In the genomic region with DNA sequence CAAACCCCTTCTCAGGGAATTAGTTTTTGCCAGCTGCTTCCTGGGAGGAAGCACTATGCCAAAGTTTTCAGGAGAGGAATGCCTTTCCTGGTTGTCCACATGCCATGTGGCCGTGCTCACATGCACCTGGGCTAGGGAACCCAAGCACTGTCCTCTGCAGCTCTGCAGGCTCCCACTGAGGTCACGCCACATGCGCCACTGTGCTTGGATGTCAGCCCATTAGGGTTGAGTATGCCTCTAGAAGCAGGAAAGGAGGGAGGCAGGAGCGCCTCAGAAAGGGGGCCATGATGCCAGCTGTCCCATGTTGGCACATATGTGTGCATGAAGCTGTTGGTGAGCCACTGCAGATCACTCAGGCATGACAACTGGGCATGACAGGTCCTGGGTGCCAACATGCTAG, we compare ENCODE assay signal across 28 cellular contexts.
DNase-seq lines count a peak whose midpoint lies in the region; ATAC-seq, FAIRE-seq and TF ChIP-seq lines count a peak whose summit lies in the region.
"Had no signal": no experiment of that assay in that cellular context is flagged by ENCODE, and none has a peak within 500 bp of the region (broad histone marks: within the 10 kb centered on the region; RNA-seq: fewer than 3 reads in every experiment).

No MANE protein-coding gene starts in this region.

- H3K9me3 Mint-ChIP-seq in activated naive CD4-positive, alpha-beta T cell treated with anti-CD3 and anti-CD28 coated beads for 36 hours = no peaks in the 10 kb centered on the region
- no peaks in the 10 kb centered on the region for H3K9me3 Mint-ChIP-seq in activated naive CD4-positive, alpha-beta T cell treated with anti-CD3 and anti-CD28 coated beads, Interleukin-2, amount 10 ng/mL, durations not matched to agents 7 days and 5 days
- H3K9me3 Mint-ChIP-seq: activated naive CD4-positive, alpha-beta T cell treated with anti-CD3 and anti-CD28 coated beads, Interleukin-2, amount 50 U/mL, for 72 hours; CD4-positive, CD25-positive, alpha-beta regulatory T cell; IgD-negative memory B cell; stimulated activated naive B cell treated with anti-CD40 and anti-IgM and Interleukin-4, amounts not matched to agents 10 μg/mL and 1 μg/mL and 100 μg/mL, for 72 hours had no signal

- no peak for FAIRE-seq in endothelial cell of umbilical vein (lab: Jason Lieb, UNC)
- FAIRE-seq: A549, colon, urothelium cell line had no signal

- H3K4me3 ChIP-seq in endothelial cell of umbilical vein (replicated peaks in 1 of 3; ENCODE audit: insufficient read depth in 1 of 3, low read depth in 1 of 3, low read length in 3 of 3) (no peak overlapping the region), upper lobe of right lung (no peak overlapping the region), BE2C (ENCODE audit: low read depth, low read length) (no peak overlapping the region)
- H3K4me3 ChIP-seq: A549, breast epithelium, GM23248, prostate gland, skin epidermis had no signal

- H3K4me1 ChIP-seq in endothelial cell of umbilical vein (ENCODE audit: control insufficient read depth, extremely low read depth, insufficient read depth, low read length) = no peaks in the 10 kb centered on the region
- H3K4me1 ChIP-seq in upper lobe of right lung = no peaks in the 10 kb centered on the region
- H3K4me1 ChIP-seq in BE2C = no peaks in the 10 kb centered on the region
- H3K4me1 ChIP-seq: A549, breast epithelium, prostate gland had no signal

- no peak for DNase-seq in activated naive CD4-positive, alpha-beta T cell treated with anti-CD3 and anti-CD28 coated beads for 36 hours
- no peak for DNase-seq in activated naive CD4-positive, alpha-beta T cell treated with anti-CD3 and anti-CD28 coated beads, Interleukin-2, amount 10 ng/mL, durations not matched to agents 7 days and 5 days
- DNase-seq in endothelial cell of umbilical vein (ENCODE audit: low read depth, low spot score) = peak; percentile 32
- peak; percentile 75 for DNase-seq in myocyte (ENCODE audit: low read depth)
- DNase-seq in upper lobe of right lung = peak; percentile 48
- no peak for DNase-seq in BE2C
- DNase-seq: activated CD4-positive, alpha-beta T cell treated with anti-CD3 and anti-CD28 coated beads for 36 hours; activated CD8-positive, alpha-beta T cell treated with anti-CD3 and anti-CD28 coated beads, Interleukin-2, amount 10 ng/mL, durations not matched to agents 7 days and 5 days; CD4-positive, CD25-positive, alpha-beta regulatory T cell; effector CD8-positive, alpha-beta T cell; GM23248; mesendoderm; MV-4-11; NCI-H1436 treated with DMSO at 0.1 percent for 48 hours; NCI-H446; stimulated activated naive B cell treated with anti-CD40 and anti-IgM and Interleukin-4, amounts not matched to agents 10 μg/mL and 1 μg/mL and 100 μg/mL, for 72 hours had no signal

- H3K27ac ChIP-seq in endothelial cell of umbilical vein (ENCODE audit: insufficient read depth, low read depth, low read length) (no peak overlapping the region), upper lobe of right lung (no peak overlapping the region)
- H3K27ac ChIP-seq: A549, breast epithelium, epithelial cell of prostate, GM23248, prostate gland, skin epidermis had no signal

- intact Hi-C loops in activated naive CD4-positive, alpha-beta T cell treated with anti-CD3 and anti-CD28 coated beads for 36 hours (cut with micrococcal nuclease) = no loop called here
- intact Hi-C loops in endothelial cell of umbilical vein (cut with micrococcal nuclease) = no loop called here
- intact Hi-C loops in upper lobe of right lung (cut with DNase I) = loop anchor here (10.0 kb wide), 1 partner anchor 75 kb away; no protein-coding TSS in a partner anchor

- no peak overlapping the region for H3K4me2 ChIP-seq in endothelial cell of umbilical vein (ENCODE audit: insufficient read depth, low read length)
- H3K4me2 ChIP-seq: A549 had no signal

- H3K27me3 ChIP-seq in endothelial cell of umbilical vein (ENCODE audit: control insufficient read depth in 2 of 2, insufficient read depth in 2 of 2, low read length in 2 of 2) = no peaks in the 10 kb centered on the region
- H3K27me3 ChIP-seq in upper lobe of right lung = no peaks in the 10 kb centered on the region
- H3K27me3 ChIP-seq in BE2C = no peaks in the 10 kb centered on the region
- H3K27me3 ChIP-seq: breast epithelium had no signal

- no peak overlapping the region for H3K4me3 Mint-ChIP-seq in activated naive CD4-positive, alpha-beta T cell treated with anti-CD3 and anti-CD28 coated beads for 36 hours
- H3K4me3 Mint-ChIP-seq in activated naive CD4-positive, alpha-beta T cell treated with anti-CD3 and anti-CD28 coated beads, Interleukin-2, amount 10 ng/mL, durations not matched to agents 7 days and 5 days = no peak overlapping the region
- H3K4me3 Mint-ChIP-seq: activated CD4-positive, alpha-beta T cell treated with anti-CD3 and anti-CD28 coated beads for 36 hours; activated CD8-positive, alpha-beta T cell treated with anti-CD3 and anti-CD28 coated beads, Interleukin-2, amount 10 ng/mL, durations not matched to agents 7 days and 5 days; CD4-positive, CD25-positive, alpha-beta regulatory T cell; IgD-negative memory B cell; stimulated activated naive B cell treated with anti-CD40 and anti-IgM and Interleukin-4, amounts not matched to agents 10 μg/mL and 1 μg/mL and 100 μg/mL, for 72 hours had no signal

- H3K36me3 ChIP-seq in endothelial cell of umbilical vein (ENCODE audit: control insufficient read depth in 2 of 2, extremely low read depth in 1 of 2, insufficient read depth in 2 of 2, low read length in 2 of 2) (peaks cover 6 to 32% of the 10 kb centered on the region in 2 experiments), upper lobe of right lung (peaks cover 62% of the 10 kb centered on the region), BE2C (peaks cover 30% of the 10 kb centered on the region)
- H3K36me3 ChIP-seq: breast epithelium, prostate gland had no signal

- H3K9me3 ChIP-seq in endothelial cell of umbilical vein (replicated peaks; ENCODE audit: control insufficient read depth, insufficient read depth, low read length) (no peaks in the 10 kb centered on the region), upper lobe of right lung (no peaks in the 10 kb centered on the region), BE2C (no peaks in the 10 kb centered on the region)
- H3K9me3 ChIP-seq: A549, breast epithelium, prostate gland had no signal

- no peaks in the 10 kb centered on the region for H3K27me3 Mint-ChIP-seq in activated naive CD4-positive, alpha-beta T cell treated with anti-CD3 and anti-CD28 coated beads for 36 hours (ENCODE audit: low read depth)
- H3K27me3 Mint-ChIP-seq in activated naive CD4-positive, alpha-beta T cell treated with anti-CD3 and anti-CD28 coated beads, Interleukin-2, amount 10 ng/mL, durations not matched to agents 7 days and 5 days = no peaks in the 10 kb centered on the region
- H3K27me3 Mint-ChIP-seq: activated CD4-positive, alpha-beta T cell treated with anti-CD3 and anti-CD28 coated beads for 36 hours; CD4-positive, CD25-positive, alpha-beta regulatory T cell; IgD-negative memory B cell; stimulated activated naive B cell treated with anti-CD40 and anti-IgM and Interleukin-4, amounts not matched to agents 10 μg/mL and 1 μg/mL and 100 μg/mL, for 72 hours had no signal

- TF ChIP-seq CTCF in endothelial cell of umbilical vein (IDR thresholded peaks at IDR 0.05; ENCODE audit: extremely low read depth in 1 of 2, insufficient read depth in 1 of 2, low read depth in 1 of 2, low read length in 2 of 2) = no peak
- no peak for TF ChIP-seq CTCF in upper lobe of right lung (IDR thresholded peaks at IDR 0.05)
- no peak for TF ChIP-seq CTCF in BE2C (IDR thresholded peaks at IDR 0.05; ENCODE audit: low read depth, low read length)

- no TSS peak for BruUV-seq in endothelial cell of umbilical vein (replicated peaks; lab: Mats Ljungman, UMichigan)

- H3K79me2 ChIP-seq in endothelial cell of umbilical vein (ENCODE audit: control insufficient read depth, insufficient read depth, low read length) = no peaks in the 10 kb centered on the region

- H3K4me1 Mint-ChIP-seq in activated naive CD4-positive, alpha-beta T cell treated with anti-CD3 and anti-CD28 coated beads for 36 hours (ENCODE audit: low read depth) = no peaks in the 10 kb centered on the region
- peaks cover 7% of the 10 kb centered on the region for H3K4me1 Mint-ChIP-seq in activated naive CD4-positive, alpha-beta T cell treated with anti-CD3 and anti-CD28 coated beads, Interleukin-2, amount 10 ng/mL, durations not matched to agents 7 days and 5 days
- H3K4me1 Mint-ChIP-seq: IgD-negative memory B cell had no signal

- CTCF ChIA-PET in activated naive CD4-positive, alpha-beta T cell treated with anti-CD3 and anti-CD28 coated beads for 36 hours (lab: Charles Lee) = interaction anchor here (1.1 kb wide), 1 partner anchor 75 kb away, joined by 3 read pairs; no protein-coding TSS in a partner anchor
- CTCF ChIA-PET in activated naive CD4-positive, alpha-beta T cell treated with anti-CD3 and anti-CD28 coated beads, Interleukin-2, amount 10 ng/mL, durations not matched to agents 7 days and 5 days (lab: Charles Lee) = no interaction called here
- CTCF ChIA-PET in endothelial cell of umbilical vein (lab: Charles Lee) = interaction anchor here (0.7 kb wide), 1 partner anchor 55 kb away, joined by 3 read pairs; no protein-coding TSS in a partner anchor

- H3K9ac ChIP-seq in endothelial cell of umbilical vein (replicated peaks; ENCODE audit: extremely low read depth, insufficient read depth, low read length) = no peak overlapping the region
- H3K9ac ChIP-seq: GM23248 had no signal

- TF ChIP-seq POLR2A in endothelial cell of umbilical vein (IDR thresholded peaks at IDR 0.05; ENCODE audit: low read depth, low read length) = no peak

- no peak for ATAC-seq in upper lobe of right lung
- ATAC-seq in HG02981 (IDR thresholded peaks at IDR 0.05; ENCODE audit: unreplicated experiment) = no peak
- no peak for ATAC-seq in GM21515 (IDR thresholded peaks at IDR 0.05; ENCODE audit: unreplicated experiment)
- ATAC-seq: A549; activated CD4-positive, alpha-beta T cell treated with anti-CD3 and anti-CD28 coated beads for 36 hours; activated CD8-positive, alpha-beta T cell treated with anti-CD3 and anti-CD28 coated beads, Interleukin-2, amount 10 ng/mL, durations not matched to agents 7 days and 5 days; activated naive CD4-positive, alpha-beta T cell treated with anti-CD3 and anti-CD28 coated beads, Interleukin-2, amount 50 U/mL, for 72 hours; left lobe of liver; stimulated activated naive B cell treated with anti-CD40 and anti-IgM and Interleukin-4, amounts not matched to agents 10 μg/mL and 1 μg/mL and 100 μg/mL, for 72 hours had no signal

- dilution Hi-C loops in endothelial cell of umbilical vein (cut with MboI; ENCODE audit: extremely low pct_ligation_motif_present, low sequenced_read_pairs) = no loop called here

- peaks cover 21% of the 10 kb centered on the region for H3K36me3 Mint-ChIP-seq in activated naive CD4-positive, alpha-beta T cell treated with anti-CD3 and anti-CD28 coated beads for 36 hours (ENCODE audit: low read depth)
- H3K36me3 Mint-ChIP-seq in activated naive CD4-positive, alpha-beta T cell treated with anti-CD3 and anti-CD28 coated beads, Interleukin-2, amount 10 ng/mL, durations not matched to agents 7 days and 5 days = peaks cover 45% of the 10 kb centered on the region

- peak overlapping the region; percentile 34 for H3K27ac Mint-ChIP-seq in activated naive CD4-positive, alpha-beta T cell treated with anti-CD3 and anti-CD28 coated beads for 36 hours
- no peak overlapping the region for H3K27ac Mint-ChIP-seq in activated naive CD4-positive, alpha-beta T cell treated with anti-CD3 and anti-CD28 coated beads, Interleukin-2, amount 10 ng/mL, durations not matched to agents 7 days and 5 days
- H3K27ac Mint-ChIP-seq: activated CD4-positive, alpha-beta T cell treated with anti-CD3 and anti-CD28 coated beads for 36 hours had no signal

- POLR2A ChIA-PET in endothelial cell of umbilical vein (lab: Charles Lee) = no interaction called here

- H3K9me1 ChIP-seq in endothelial cell of umbilical vein (replicated peaks; ENCODE audit: control insufficient read depth, extremely low read depth, insufficient read depth, low read length) = no peaks in the 10 kb centered on the region

- no peaks in the 10 kb centered on the region for H4K20me1 ChIP-seq in endothelial cell of umbilical vein (replicated peaks; ENCODE audit: control insufficient read depth, extremely low read depth, insufficient read depth, low read length)

- no peak overlapping the region for H2AFZ ChIP-seq in endothelial cell of umbilical vein (ENCODE audit: low read depth, low read length)
- H2AFZ ChIP-seq: GM23248 had no signal

Comparison
In these comparisons a context has a peak if more than half of its experiments do, and no peak if none do; other contexts are left out.
1. DNase-seq: peak in endothelial cell of umbilical vein (single experiment), myocyte (single experiment) and upper lobe of right lung (single experiment); none in activated naive CD4-positive, alpha-beta T cell treated with anti-CD3 and anti-CD28 coated beads for 36 hours (single experiment), activated naive CD4-positive, alpha-beta T cell treated with anti-CD3 and anti-CD28 coated beads, Interleukin-2, amount 10 ng/mL, durations not matched to agents 7 days and 5 days (single experiment) and BE2C (single experiment).